ENCODE assay signal across 9 cellular contexts in the genomic region with DNA sequence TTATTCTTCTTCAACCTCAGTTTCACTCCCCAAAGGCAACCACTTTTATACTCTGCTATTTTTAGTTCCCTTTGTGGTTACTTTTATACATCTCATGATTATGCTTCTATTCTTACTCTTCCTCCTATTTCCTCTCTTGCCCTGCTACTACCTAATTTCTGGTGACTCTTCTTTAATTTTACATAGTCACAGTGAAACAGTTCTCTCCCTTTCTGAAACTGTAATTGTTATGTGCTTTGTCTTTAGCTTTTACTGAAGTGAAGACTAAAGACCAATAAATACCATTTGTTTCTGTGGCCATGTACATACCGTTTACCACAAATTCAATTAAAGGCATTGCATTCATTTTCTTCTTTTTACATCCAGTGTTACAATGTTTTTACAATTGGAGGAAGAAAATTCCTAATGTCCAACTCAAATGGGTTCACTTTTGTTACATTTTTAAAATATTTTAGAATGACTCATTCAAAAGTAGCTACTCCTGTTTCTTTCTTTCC.
A peak's percentile ranks its signal among the peaks of the same experiment; 100 is the strongest.
DNase-seq lines count a peak whose midpoint lies in the region; ATAC-seq, FAIRE-seq and TF ChIP-seq lines count a peak whose summit lies in the region.
"Had no signal": no experiment of that assay in that cellular context is flagged by ENCODE, and none has a peak within 500 bp of the region (broad histone marks: within the 10 kb centered on the region; RNA-seq: fewer than 3 reads in every experiment).

No MANE protein-coding gene starts in this region.

- H3K27me3 ChIP-seq in OCI-LY3 (ENCODE audit: low read depth, low read length) (peaks cover 4% of the 10 kb centered on the region; the same call in 1 of the 2 replicates), osteoblast (ENCODE audit: insufficient read depth, low read length) (no peaks in the 10 kb centered on the region)

- H3K9me3 ChIP-seq in OCI-LY3 (ENCODE audit: insufficient read depth, low read length) (no peaks in the 10 kb centered on the region), osteoblast (ENCODE audit: low read depth, low read length) (no peaks in the 10 kb centered on the region)

- H3K4me3 Mint-ChIP-seq in stimulated activated naive CD8-positive, alpha-beta T cell treated with anti-CD3 and anti-CD28 coated beads, Interleukin-15, amount 100 ng/mL, for 72 hours: no peak overlapping the region

- H3K27ac Mint-ChIP-seq in stimulated activated naive CD8-positive, alpha-beta T cell treated with anti-CD3 and anti-CD28 coated beads, Interleukin-15, amount 100 ng/mL, for 72 hours: no peak overlapping the region

- H3K4me1 Mint-ChIP-seq in stimulated activated naive CD8-positive, alpha-beta T cell treated with anti-CD3 and anti-CD28 coated beads, Interleukin-15, amount 100 ng/mL, for 72 hours: no peaks in the 10 kb centered on the region

- H3K4me2 ChIP-seq in OCI-LY3 (ENCODE audit: low read length): peak overlapping the region; percentile 38
- peak overlapping the region; percentile 83 for H3K4me2 ChIP-seq in osteoblast (ENCODE audit: insufficient read depth, low read length)

- peak overlapping the region; percentile 24; the same call in 1 of the 2 replicates for H3K27ac ChIP-seq in OCI-LY3 (ENCODE audit: low read length)
- peak overlapping the region; percentile 94 for H3K27ac ChIP-seq in osteoblast (ENCODE audit: low read depth, low read length)

- H3K4me1 ChIP-seq in OCI-LY3 (ENCODE audit: low read length) (peaks cover 20% of the 10 kb centered on the region), osteoblast (ENCODE audit: insufficient read depth, low read length) (peaks cover 24% of the 10 kb centered on the region)

- no peak for FAIRE-seq in GM19239 (lab: Jason Lieb, UNC)

- H3K4me3 ChIP-seq in OCI-LY3 (ENCODE audit: low read length): peak overlapping the region; percentile 23
- H3K4me3 ChIP-seq in osteoblast (ENCODE audit: insufficient read depth, low read length): peak overlapping the region; percentile 52

- H3K27me3 Mint-ChIP-seq in stimulated activated naive CD8-positive, alpha-beta T cell treated with anti-CD3 and anti-CD28 coated beads, Interleukin-15, amount 100 ng/mL, for 72 hours: no peaks in the 10 kb centered on the region

- H3K9ac ChIP-seq in OCI-LY3 (ENCODE audit: low read length): no peak overlapping the region

- peak; percentile 95 for ATAC-seq in GM18909 (IDR thresholded peaks at IDR 0.05; ENCODE audit: poor library complexity, unreplicated experiment)
- peak; percentile 93 for ATAC-seq in HG03025 (IDR thresholded peaks at IDR 0.05; ENCODE audit: low FRiP score, unreplicated experiment)
- ATAC-seq in stimulated activated naive CD8-positive, alpha-beta T cell treated with anti-CD3 and anti-CD28 coated beads, Interleukin-15, amount 100 ng/mL, for 72 hours: no peak

- H3K9me3 Mint-ChIP-seq in stimulated activated naive CD8-positive, alpha-beta T cell treated with anti-CD3 and anti-CD28 coated beads, Interleukin-15, amount 100 ng/mL, for 72 hours: no peaks in the 10 kb centered on the region

- no peaks in the 10 kb centered on the region for H3K36me3 ChIP-seq in OCI-LY3 (replicated peaks; ENCODE audit: low read depth, low read length)
- no peaks in the 10 kb centered on the region for H3K36me3 ChIP-seq in osteoblast (ENCODE audit: insufficient read depth, low read length)

- no peak overlapping the region for H2AFZ ChIP-seq in OCI-LY3 (ENCODE audit: low read depth, low read length)
- H2AFZ ChIP-seq in osteoblast (ENCODE audit: low read length): peak overlapping the region; percentile 79

- TF ChIP-seq CTCF in OCI-LY3 (IDR thresholded peaks at IDR 0.05; ENCODE audit: low read depth, low read length) (no peak), osteoblast (IDR thresholded peaks at IDR 0.05; ENCODE audit: extremely low read depth, low read depth, low read length) (no peak)

- DNase-seq in osteoblast (ENCODE audit: insufficient read length, low spot score, missing footprints): peak; percentile 84
- no peak for DNase-seq in activated CD4-positive, CD25-positive, alpha-beta regulatory T cell treated with anti-CD3 and anti-CD28 coated beads, Interleukin-2, amount 50 U/mL, for 72 hours
- DNase-seq in GM19239 (ENCODE audit: insufficient read length, low spot score): no peak
- DNase-seq in amniotic stem cell (lab: John Stamatoyannopoulos, UW): no peak
- DNase-seq in stimulated activated naive CD8-positive, alpha-beta T cell treated with anti-CD3 and anti-CD28 coated beads, Interleukin-15, amount 100 ng/mL, for 72 hours: no peak
- DNase-seq: NCI-H1048 had no signal

- H3K79me2 ChIP-seq in OCI-LY3 (ENCODE audit: low read length): no peaks in the 10 kb centered on the region
- no peaks in the 10 kb centered on the region for H3K79me2 ChIP-seq in osteoblast (ENCODE audit: insufficient read depth, low read length)

- H4K20me1 ChIP-seq in OCI-LY3 (ENCODE audit: insufficient read depth, low read length): no peaks in the 10 kb centered on the region
- no peaks in the 10 kb centered on the region for H4K20me1 ChIP-seq in osteoblast (ENCODE audit: insufficient read depth, low read length)
